In the genomic region with DNA sequence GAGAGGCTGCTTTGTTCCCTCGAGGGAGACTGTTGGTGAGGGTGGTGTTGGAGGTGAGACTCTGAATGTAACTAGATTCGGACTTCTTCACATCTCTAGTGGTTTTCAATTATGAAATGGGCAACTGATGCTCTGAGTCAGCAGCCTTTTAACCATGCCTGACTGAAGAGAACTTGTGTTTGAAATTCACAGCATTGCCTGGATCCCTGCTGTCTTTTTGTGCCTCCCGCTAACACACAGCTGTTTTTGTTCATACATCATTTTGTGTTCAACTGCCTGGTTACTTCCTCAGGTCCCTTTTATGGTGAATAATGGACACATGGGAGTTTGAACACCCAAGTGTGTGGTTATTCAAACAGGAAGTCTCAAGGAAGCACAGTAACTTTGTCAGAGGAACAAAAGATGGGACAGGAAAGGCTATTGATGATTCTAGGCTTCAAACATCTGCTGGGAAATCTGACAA, we compare ENCODE assay signal across 9 cellular contexts. TPM values are rescaled to one million over a fixed set of nuclear protein-coding genes. Genes with fewer than 3 reads are reported as not detected.
A peak's percentile ranks its signal among the peaks of the same experiment; 100 is the strongest.
DNase-seq lines count a peak whose midpoint lies in the region; ATAC-seq lines count a peak whose summit lies in the region.
"Had no signal": no experiment of that assay in that cellular context is flagged by ENCODE, and none has a peak within 500 bp of the region (broad histone marks: within the 10 kb centered on the region; RNA-seq: fewer than 3 reads in every experiment).

No MANE protein-coding gene starts in this region.

- no peaks in the 10 kb centered on the region for H3K9me3 Mint-ChIP-seq in activated T-cell treated with anti-CD3 and anti-CD28 coated beads, Interleukin-2, amount 50 U/mL, for 4 hours
- H3K9me3 Mint-ChIP-seq: activated naive CD4-positive, alpha-beta T cell treated with anti-CD3 and anti-CD28 coated beads, Interleukin-2, amount 50 U/mL, for 24 hours had no signal

- ATAC-seq in activated T-cell treated with anti-CD3 and anti-CD28 coated beads, Interleukin-2, amount 50 U/mL, for 4 hours, result no peak

- DNase-seq in GM04503 (ENCODE audit: low read depth) (peak; percentile 78), NCI-H2107 (lab: John Stamatoyannopoulos, UW) (peak; percentile 82), dedifferentiated amniotic fluid mesenchymal stem cell (ENCODE audit: extremely low spot score) (peak; percentile 68), pulmonary artery endothelial cell (ENCODE audit: low read depth, low spot score) (peak; percentile 67), NCI-H2029 treated with DMSO at 0.1 percent for 48 hours (lab: John Stamatoyannopoulos, UW) (no peak), hippocampal formation (lab: John Stamatoyannopoulos, UW) (no peak), GM19238 (ENCODE audit: insufficient read length, low spot score) (no peak)
- no peak for DNase-seq in activated T-cell treated with anti-CD3 and anti-CD28 coated beads, Interleukin-2, amount 50 U/mL, for 4 hours

- H3K4me1 Mint-ChIP-seq in activated T-cell treated with anti-CD3 and anti-CD28 coated beads, Interleukin-2, amount 50 U/mL, for 4 hours (ENCODE audit: low read depth), result no peaks in the 10 kb centered on the region
- H3K4me1 Mint-ChIP-seq: activated naive CD4-positive, alpha-beta T cell treated with anti-CD3 and anti-CD28 coated beads, Interleukin-2, amount 50 U/mL, for 24 hours had no signal

- peaks cover 61% of the 10 kb centered on the region for H3K27me3 Mint-ChIP-seq in activated T-cell treated with anti-CD3 and anti-CD28 coated beads, Interleukin-2, amount 50 U/mL, for 4 hours (ENCODE audit: low read depth)

- H3K36me3 Mint-ChIP-seq in activated T-cell treated with anti-CD3 and anti-CD28 coated beads, Interleukin-2, amount 50 U/mL, for 4 hours (ENCODE audit: insufficient read depth), result no peaks in the 10 kb centered on the region
- H3K36me3 Mint-ChIP-seq: activated naive CD4-positive, alpha-beta T cell treated with anti-CD3 and anti-CD28 coated beads, Interleukin-2, amount 50 U/mL, for 24 hours had no signal

- H3K4me3 Mint-ChIP-seq in activated T-cell treated with anti-CD3 and anti-CD28 coated beads, Interleukin-2, amount 50 U/mL, for 4 hours, result no peak overlapping the region
- H3K4me3 Mint-ChIP-seq: activated naive CD4-positive, alpha-beta T cell treated with anti-CD3 and anti-CD28 coated beads, Interleukin-2, amount 50 U/mL, for 24 hours had no signal

RNA-seq across cellular contexts. Expression of gene LAMC1, which starts 16.8 kb away (rescaled TPM):
- 390 and 428 TPM in 2 replicates for total RNA-seq in pulmonary artery endothelial cell
- 1 to 10 TPM in 1 of 3 donors, under 1 TPM in 2; 0.61 to 1.0 (median 0.84) TPM for total RNA-seq in activated T-cell treated with anti-CD3 and anti-CD28 coated beads, Interleukin-2, amount 50 U/mL, for 4 hours

Comparison
In these comparisons a context has a peak if more than half of its experiments do, and no peak if none do; other contexts are left out.
1. DNase-seq: peak in GM04503 (single experiment), NCI-H2107 (single experiment), dedifferentiated amniotic fluid mesenchymal stem cell (single experiment) and pulmonary artery endothelial cell (single experiment); none in NCI-H2029 treated with DMSO at 0.1 percent for 48 hours (single experiment), hippocampal formation (0 of 2), GM19238 (single experiment) and activated T-cell treated with anti-CD3 and anti-CD28 coated beads, Interleukin-2, amount 50 U/mL, for 4 hours (single experiment).
2. RNA of gene LAMC1, which starts 16.8 kb away (total RNA-seq): 390 to 428 TPM in pulmonary artery endothelial cell; 0.61 to 1.0 TPM in activated T-cell treated with anti-CD3 and anti-CD28 coated beads, Interleukin-2, amount 50 U/mL, for 4 hours; every median in the first group is over 100 times any median in the second.